In the genomic region with DNA sequence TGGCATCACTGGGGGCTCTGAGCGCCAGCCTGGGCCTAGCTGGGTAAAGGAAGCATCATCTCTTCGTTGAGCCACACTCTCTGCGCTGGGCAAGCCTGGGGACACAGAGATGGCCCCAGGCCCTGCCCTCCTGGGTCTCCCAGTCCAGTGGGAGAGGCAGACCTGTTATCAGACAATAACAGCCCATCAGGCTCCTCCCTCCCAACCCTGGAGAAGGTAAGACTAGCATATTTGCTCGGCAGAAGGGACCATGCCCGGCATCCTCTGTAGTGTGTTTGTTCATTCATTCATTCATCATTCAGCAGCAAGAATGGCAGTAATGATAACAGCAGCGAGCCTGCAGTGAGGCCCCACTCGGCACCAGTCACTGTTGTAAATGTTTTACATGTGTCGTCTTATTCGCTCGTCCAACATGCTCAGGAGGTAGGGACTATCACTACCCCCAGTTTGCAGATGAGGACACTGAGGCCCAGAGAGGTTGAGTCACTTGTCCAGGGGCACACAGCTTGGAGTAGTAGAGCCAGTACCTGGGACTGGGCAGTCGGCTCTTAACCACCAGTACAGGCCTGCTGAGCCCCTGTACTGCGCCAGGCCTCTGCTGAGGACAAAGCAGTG, we compare ENCODE assay signal across 1 cellular context.
TF ChIP-seq lines count a peak whose summit lies in the region.

No MANE protein-coding gene starts in this region.

TF ChIP-seq in K562, 482 proteins besides CTCF, POLR2A, EP300 and RAD21 (continued from another document):
- no peak for TF ChIP-seq ARID2 (IDR thresholded peaks at IDR 0.05)
- no peak for TF ChIP-seq HMG20A (CRISPR knock-in tag; conservative IDR thresholded peaks at IDR 0.05)
- TF ChIP-seq ZNF79 (CRISPR knock-in tag; IDR thresholded peaks at IDR 0.05; ENCODE audit: low read depth): no peak
- no peak for TF ChIP-seq ZNF274 (IDR thresholded peaks at IDR 0.05; ENCODE audit: borderline replicate concordance, low read depth, low read length)
- no peak for TF ChIP-seq FOXP1 (CRISPR knock-in tag; IDR thresholded peaks at IDR 0.05)
- TF ChIP-seq, protein P1, sequence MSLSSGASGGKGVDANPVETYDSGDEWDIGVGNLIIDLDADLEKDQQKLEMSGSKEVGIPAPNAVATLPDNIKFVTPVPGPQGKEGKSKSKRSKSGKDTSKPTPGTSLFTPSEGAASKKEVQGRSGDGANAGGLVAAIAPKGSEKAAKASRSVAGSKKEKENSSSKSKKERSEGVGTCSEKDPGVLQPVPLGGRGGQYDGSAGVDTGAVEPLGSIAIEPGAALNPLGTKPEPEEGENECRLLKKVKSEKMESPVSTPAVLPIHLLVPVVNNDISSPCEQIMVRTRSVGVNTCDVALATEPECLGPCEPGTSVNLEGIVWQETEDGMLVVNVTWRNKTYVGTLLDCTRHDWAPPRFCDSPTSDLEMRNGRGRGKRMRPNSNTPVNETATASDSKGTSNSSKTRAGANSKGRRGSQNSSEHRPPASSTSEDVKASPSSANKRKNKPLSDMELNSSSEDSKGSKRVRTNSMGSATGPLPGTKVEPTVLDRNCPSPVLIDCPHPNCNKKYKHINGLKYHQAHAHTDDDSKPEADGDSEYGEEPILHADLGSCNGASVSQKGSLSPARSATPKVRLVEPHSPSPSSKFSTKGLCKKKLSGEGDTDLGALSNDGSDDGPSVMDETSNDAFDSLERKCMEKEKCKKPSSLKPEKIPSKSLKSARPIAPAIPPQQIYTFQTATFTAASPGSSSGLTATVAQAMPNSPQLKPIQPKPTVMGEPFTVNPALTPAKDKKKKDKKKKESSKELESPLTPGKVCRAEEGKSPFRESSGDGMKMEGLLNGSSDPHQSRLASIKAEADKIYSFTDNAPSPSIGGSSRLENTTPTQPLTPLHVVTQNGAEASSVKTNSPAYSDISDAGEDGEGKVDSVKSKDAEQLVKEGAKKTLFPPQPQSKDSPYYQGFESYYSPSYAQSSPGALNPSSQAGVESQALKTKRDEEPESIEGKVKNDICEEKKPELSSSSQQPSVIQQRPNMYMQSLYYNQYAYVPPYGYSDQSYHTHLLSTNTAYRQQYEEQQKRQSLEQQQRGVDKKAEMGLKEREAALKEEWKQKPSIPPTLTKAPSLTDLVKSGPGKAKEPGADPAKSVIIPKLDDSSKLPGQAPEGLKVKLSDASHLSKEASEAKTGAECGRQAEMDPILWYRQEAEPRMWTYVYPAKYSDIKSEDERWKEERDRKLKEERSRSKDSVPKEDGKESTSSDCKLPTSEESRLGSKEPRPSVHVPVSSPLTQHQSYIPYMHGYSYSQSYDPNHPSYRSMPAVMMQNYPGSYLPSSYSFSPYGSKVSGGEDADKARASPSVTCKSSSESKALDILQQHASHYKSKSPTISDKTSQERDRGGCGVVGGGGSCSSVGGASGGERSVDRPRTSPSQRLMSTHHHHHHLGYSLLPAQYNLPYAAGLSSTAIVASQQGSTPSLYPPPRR (CRISPR knock-in tag; IDR thresholded peaks at IDR 0.05; ENCODE audit: borderline replicate concordance): no peak
- no peak for TF ChIP-seq PRMT5 (CRISPR knock-in tag; IDR thresholded peaks at IDR 0.05)
